In genomic region chr10:1050145-1050544, GRCh38 we compare ENCODE assay signal across 1 cellular context.
TF ChIP-seq lines count a peak whose summit lies in the region.

No MANE protein-coding gene starts in this region.

TF ChIP-seq in SK-N-SH treated with all-trans-retinoic acid at 6 μM for 48 hours, 23 proteins besides CTCF, POLR2A, EP300 and RAD21 (continued from another document):
- TF ChIP-seq POU6F1 (CRISPR knock-in tag; IDR thresholded peaks at IDR 0.05; ENCODE audit: borderline replicate concordance, low read depth) (no peak), GLIS3 (CRISPR knock-in tag; IDR thresholded peaks at IDR 0.05) (no peak), CSRNP3 (CRISPR knock-in tag; IDR thresholded peaks at IDR 0.05) (no peak), ISL1 (CRISPR knock-in tag; IDR thresholded peaks at IDR 0.05) (no peak), BACH2 (CRISPR knock-in tag; IDR thresholded peaks at IDR 0.05; ENCODE audit: borderline replicate concordance) (no peak), TCF4 (CRISPR knock-in tag; IDR thresholded peaks at IDR 0.05; ENCODE audit: borderline replicate concordance) (no peak), PATZ1 (CRISPR knock-in tag; IDR thresholded peaks at IDR 0.05; ENCODE audit: borderline replicate concordance) (no peak), TOX (CRISPR knock-in tag; IDR thresholded peaks at IDR 0.05; ENCODE audit: borderline replicate concordance) (no peak)
